ENCODE assay signal across 1 cellular context in genomic region chr2:120398961-120399888, GRCh38.
TF ChIP-seq lines count a peak whose summit lies in the region.

No MANE protein-coding gene starts in this region.

TF ChIP-seq in SK-N-SH treated with all-trans-retinoic acid at 6 μM for 48 hours, 23 proteins besides CTCF, POLR2A, EP300 and RAD21 (continued from another document):
- TF ChIP-seq TSHZ2 (CRISPR knock-in tag; IDR thresholded peaks at IDR 0.05) (no peak), RARB (CRISPR knock-in tag; IDR thresholded peaks at IDR 0.05) (no peak)
